In genomic region chrX:153486163-153486562, GRCh38 we compare ENCODE assay signal across 1 cellular context.
TF ChIP-seq lines count a peak whose summit lies in the region.

No MANE protein-coding gene starts in this region.

TF ChIP-seq in IMR-90, 13 proteins besides CTCF, POLR2A, EP300 and RAD21 (continued from another document):
- no peak for TF ChIP-seq USF2 (IDR thresholded peaks at IDR 0.05; ENCODE audit: low read depth, low read length)
- TF ChIP-seq MXI1 (IDR thresholded peaks at IDR 0.05; ENCODE audit: borderline replicate concordance, low read depth, low read length) = no peak
- TF ChIP-seq RCOR1 (IDR thresholded peaks at IDR 0.05; ENCODE audit: insufficient replicate concordance, low read length) = no peak
- TF ChIP-seq SMC3 (IDR thresholded peaks at IDR 0.05; ENCODE audit: low read depth, low read length) = no peak
- TF ChIP-seq CHD1 (IDR thresholded peaks at IDR 0.05; ENCODE audit: low read depth, low read length) = no peak
- TF ChIP-seq NFE2L2 (IDR thresholded peaks at IDR 0.05; ENCODE audit: low read depth, low read length) = no peak
- no peak for TF ChIP-seq FOS (IDR thresholded peaks at IDR 0.05; ENCODE audit: low read depth, low read length)
- TF ChIP-seq MAFK (IDR thresholded peaks at IDR 0.05; ENCODE audit: low read depth, low read length) = no peak
